16 cellular contexts compared by ENCODE assay signal in genomic region chr9:81601639-81602623, GRCh38.
DNase-seq lines count a peak whose midpoint lies in the region; ATAC-seq and TF ChIP-seq lines count a peak whose summit lies in the region.
"Had no signal": no experiment of that assay in that cellular context is flagged by ENCODE, and none has a peak within 500 bp of the region (broad histone marks: within the 10 kb centered on the region; RNA-seq: fewer than 3 reads in every experiment).

No MANE protein-coding gene starts in this region.

- POLR2A ChIA-PET in CD8-positive, alpha-beta T cell (lab: Charles Lee) = no interaction called here

- no peak for TF ChIP-seq POLR2A in esophagus squamous epithelium (IDR thresholded peaks at IDR 0.05)

- no peaks in the 10 kb centered on the region for H3K36me3 ChIP-seq in mammary epithelial cell (ENCODE audit: insufficient read depth, low read length)
- peaks cover 0 to 79% (median 0%) of the 10 kb centered on the region in 3 donors for H3K36me3 ChIP-seq in esophagus squamous epithelium
- H3K36me3 ChIP-seq in CD8-positive, alpha-beta T cell (ENCODE audit: insufficient read depth, low read length) = no peaks in the 10 kb centered on the region

- no peaks in the 10 kb centered on the region for H3K27me3 Mint-ChIP-seq in nephron (ENCODE audit: low read depth)
- peaks cover 3% of the 10 kb centered on the region for H3K27me3 Mint-ChIP-seq in activated naive CD4-positive, alpha-beta T cell treated with anti-CD3 and anti-CD28 coated beads, Interleukin-2, amount 10 ng/mL, durations not matched to agents 7 days and 5 days
- peaks cover 6% of the 10 kb centered on the region for H3K27me3 Mint-ChIP-seq in CD8-positive, alpha-beta T cell (ENCODE audit: low read depth)

- H2AFZ ChIP-seq in mammary epithelial cell (ENCODE audit: low read depth, low read length) = peak overlapping the region; percentile 19

- WGBS in mammary epithelial cell (ENCODE audit: low coverage, missing lambda C conversion rate) = 47% methylated on average over 13 of the region's 15 CpGs
- 58 to 61% methylated on average over 15 of the region's 15 CpGs for WGBS in esophagus squamous epithelium, 2 donors

- H3K27ac Mint-ChIP-seq in nephron = peak overlapping the region; percentile 18 to 93 (median 25)
- no peak overlapping the region for H3K27ac Mint-ChIP-seq in activated naive CD4-positive, alpha-beta T cell treated with anti-CD3 and anti-CD28 coated beads, Interleukin-2, amount 10 ng/mL, durations not matched to agents 7 days and 5 days
- H3K27ac Mint-ChIP-seq in CD8-positive, alpha-beta T cell = no peak overlapping the region
- H3K27ac Mint-ChIP-seq: activated CD4-positive, alpha-beta T cell treated with anti-CD3 and anti-CD28 coated beads for 36 hours; CD14-positive monocyte had no signal

- H3K4me1 ChIP-seq in mammary epithelial cell (ENCODE audit: insufficient read depth, low read length) = peaks cover 17% of the 10 kb centered on the region
- peaks cover 0 to 48% (median 21%) of the 10 kb centered on the region in 3 donors for H3K4me1 ChIP-seq in esophagus squamous epithelium
- no peaks in the 10 kb centered on the region for H3K4me1 ChIP-seq in CD8-positive, alpha-beta T cell (ENCODE audit: insufficient read depth, low read length)

- peak; percentile 88 for DNase-seq in mammary epithelial cell
- DNase-seq in esophagus squamous epithelium (lab: John Stamatoyannopoulos, UW) = no peak
- DNase-seq in NCI-H1930 (lab: John Stamatoyannopoulos, UW) = no peak
- no peak for DNase-seq in activated naive CD4-positive, alpha-beta T cell treated with anti-CD3 and anti-CD28 coated beads, Interleukin-2, amount 10 ng/mL, durations not matched to agents 7 days and 5 days
- DNase-seq in CD8-positive, alpha-beta T cell = no peak
- DNase-seq: activated CD4-positive, alpha-beta T cell treated with anti-CD3 and anti-CD28 coated beads for 36 hours; activated gamma-delta T cell; cerebellar nuclear complex; NCI-H187 treated with DMSO at 0.1 percent for 48 hours; occipital lobe; stimulated activated CD4-positive, alpha-beta T cell treated with anti-CD3 and anti-CD28 coated beads, Interleukin-2, amount 100 ng/mL, for 24 hours; stimulated activated naive CD8-positive, alpha-beta T cell treated with anti-CD3 and anti-CD28 coated beads, Interleukin-15, Interleukin-2, amounts not matched to agents 100 U/mL and 50 U/mL, for 24 hours had no signal

- H3K4me1 Mint-ChIP-seq in nephron = peaks cover 43% of the 10 kb centered on the region
- H3K4me1 Mint-ChIP-seq in activated naive CD4-positive, alpha-beta T cell treated with anti-CD3 and anti-CD28 coated beads, Interleukin-2, amount 10 ng/mL, durations not matched to agents 7 days and 5 days = peaks cover 2% of the 10 kb centered on the region
- peaks cover 8% of the 10 kb centered on the region for H3K4me1 Mint-ChIP-seq in CD8-positive, alpha-beta T cell (ENCODE audit: low read depth)
- H3K4me1 Mint-ChIP-seq: activated CD4-positive, alpha-beta T cell treated with anti-CD3 and anti-CD28 coated beads for 36 hours had no signal

- peak overlapping the region; percentile 62 for H3K27ac ChIP-seq in mammary epithelial cell (ENCODE audit: insufficient read depth, low read depth, low read length)
- H3K27ac ChIP-seq in esophagus squamous epithelium = peak overlapping the region in 1 of 4 donors; percentile 0
- no peak overlapping the region for H3K27ac ChIP-seq in CD8-positive, alpha-beta T cell (ENCODE audit: low read depth, low read length)

- H3K36me3 Mint-ChIP-seq in nephron (ENCODE audit: low read depth) = peaks cover 82% of the 10 kb centered on the region
- H3K36me3 Mint-ChIP-seq in activated naive CD4-positive, alpha-beta T cell treated with anti-CD3 and anti-CD28 coated beads, Interleukin-2, amount 10 ng/mL, durations not matched to agents 7 days and 5 days = no peaks in the 10 kb centered on the region
- H3K36me3 Mint-ChIP-seq in CD8-positive, alpha-beta T cell = no peaks in the 10 kb centered on the region

- CTCF ChIA-PET in mammary epithelial cell (lab: Charles Lee; ENCODE audit: low non-redundant PET) = no interaction called here
- CTCF ChIA-PET in activated naive CD4-positive, alpha-beta T cell treated with anti-CD3 and anti-CD28 coated beads, Interleukin-2, amount 10 ng/mL, durations not matched to agents 7 days and 5 days (lab: Charles Lee) = no interaction called here
- CTCF ChIA-PET in CD8-positive, alpha-beta T cell (lab: Charles Lee) = no interaction called here

- H3K4me3 ChIP-seq in mammary epithelial cell (replicated peaks in 1 of 3; ENCODE audit: insufficient read depth in 1 of 3, low read depth in 2 of 3, low read length in 3 of 3) (no peak overlapping the region), esophagus squamous epithelium (no peak overlapping the region)
- no peak overlapping the region for H3K4me3 ChIP-seq in CD8-positive, alpha-beta T cell (ENCODE audit: low read depth, low read length)

- H4K20me1 ChIP-seq in mammary epithelial cell (ENCODE audit: insufficient read depth, low read length) = no peaks in the 10 kb centered on the region

- H3K9me3 Mint-ChIP-seq in nephron = no peaks in the 10 kb centered on the region
- H3K9me3 Mint-ChIP-seq in activated naive CD4-positive, alpha-beta T cell treated with anti-CD3 and anti-CD28 coated beads, Interleukin-2, amount 10 ng/mL, durations not matched to agents 7 days and 5 days = no peaks in the 10 kb centered on the region
- H3K9me3 Mint-ChIP-seq in CD8-positive, alpha-beta T cell = no peaks in the 10 kb centered on the region

- dilution Hi-C loops in mammary epithelial cell (cut with HindIII; ENCODE audit: low sequenced_read_pairs) = no loop called here

- H3K27me3 ChIP-seq in mammary epithelial cell (ENCODE audit: insufficient read depth, low read length) (no peaks in the 10 kb centered on the region), esophagus squamous epithelium (no peaks in the 10 kb centered on the region)
- no peaks in the 10 kb centered on the region for H3K27me3 ChIP-seq in CD8-positive, alpha-beta T cell (ENCODE audit: insufficient read depth, low read length)

- peak overlapping the region; percentile 47 for H3K4me2 ChIP-seq in mammary epithelial cell (ENCODE audit: insufficient read depth, low read depth, low read length)

- no peaks in the 10 kb centered on the region for H3K9me3 ChIP-seq in mammary epithelial cell (replicated peaks; ENCODE audit: insufficient read depth, low read length)
- no peaks in the 10 kb centered on the region for H3K9me3 ChIP-seq in esophagus squamous epithelium
- H3K9me3 ChIP-seq in CD8-positive, alpha-beta T cell (ENCODE audit: low read length) = no peaks in the 10 kb centered on the region

- H3K4me3 Mint-ChIP-seq in nephron = no peak overlapping the region
- H3K4me3 Mint-ChIP-seq in activated naive CD4-positive, alpha-beta T cell treated with anti-CD3 and anti-CD28 coated beads, Interleukin-2, amount 10 ng/mL, durations not matched to agents 7 days and 5 days = no peak overlapping the region
- no peak overlapping the region for H3K4me3 Mint-ChIP-seq in CD8-positive, alpha-beta T cell
- H3K4me3 Mint-ChIP-seq: activated CD4-positive, alpha-beta T cell treated with anti-CD3 and anti-CD28 coated beads for 36 hours; CD14-positive monocyte had no signal

- intact Hi-C loops in mammary epithelial cell (cut with micrococcal nuclease) (no loop called here), esophagus squamous epithelium (cut with DNase I) (no loop called here)
- intact Hi-C loops in CD8-positive, alpha-beta T cell (cut with DNase I, micrococcal nuclease) = loop anchor here in 1 of 2 experiments (10.0 kb wide), 1 partner anchor 963 kb away; no protein-coding TSS in a partner anchor

- no peaks in the 10 kb centered on the region for H3K79me2 ChIP-seq in mammary epithelial cell (ENCODE audit: insufficient read depth, low read length)

- in situ Hi-C loops in mammary epithelial cell (cut with MboI; ENCODE audit: low sequenced_read_pairs in 2 of 2) = no loop called here

- BruUV-seq in mammary epithelial cell (replicated peaks; lab: Mats Ljungman, UMichigan) = no TSS peak

- peak; percentile 90 for ATAC-seq in GM18873 (IDR thresholded peaks at IDR 0.05; ENCODE audit: low FRiP score, unreplicated experiment)
- peak; percentile 70 for ATAC-seq in HG03103 (IDR thresholded peaks at IDR 0.05; ENCODE audit: low read depth, unreplicated experiment)
- ATAC-seq in CD8-positive, alpha-beta T cell = no peak
- ATAC-seq: activated CD4-positive, alpha-beta T cell treated with anti-CD3 and anti-CD28 coated beads for 36 hours; stimulated activated naive CD8-positive, alpha-beta T cell treated with anti-CD3 and anti-CD28 coated beads, Interleukin-15, Interleukin-2, amounts not matched to agents 100 U/mL and 50 U/mL, for 24 hours had no signal

- TF ChIP-seq CTCF in mammary epithelial cell (conservative IDR thresholded peaks at IDR 0.05 in 1 of 2, IDR thresholded peaks at IDR 0.05 in 1 of 2; ENCODE audit: extremely low read depth in 1 of 2, insufficient read depth in 1 of 2, low read depth in 1 of 2, low read length in 2 of 2) = no peak
- TF ChIP-seq CTCF in nephron (IDR thresholded peaks at IDR 0.05; ENCODE audit: unreplicated experiment in 3 of 3) = no peak
- TF ChIP-seq CTCF in esophagus squamous epithelium (IDR thresholded peaks at IDR 0.05) = no peak
- no peak for TF ChIP-seq CTCF in CD8-positive, alpha-beta T cell (IDR thresholded peaks at IDR 0.05)

- H3K9ac ChIP-seq in mammary epithelial cell (ENCODE audit: insufficient read depth, low read length) = peak overlapping the region; percentile 4

Comparison
In these comparisons a context has a peak if more than half of its experiments do, and no peak if none do; other contexts are left out.
1. H3K27ac Mint-ChIP-seq: peak in nephron (3 of 3); none in activated naive CD4-positive, alpha-beta T cell treated with anti-CD3 and anti-CD28 coated beads, Interleukin-2, amount 10 ng/mL, durations not matched to agents 7 days and 5 days (single experiment) and CD8-positive, alpha-beta T cell (single experiment).